8 cellular contexts compared by ENCODE assay signal in genomic region chr11:66641834-66642233, GRCh38. TPM values are rescaled to one million over a fixed set of nuclear protein-coding genes. Genes with fewer than 3 reads are reported as not detected.
DNase-seq lines count a peak whose midpoint lies in the region; ATAC-seq, FAIRE-seq and TF ChIP-seq lines count a peak whose summit lies in the region.

No MANE protein-coding gene starts in this region.

- H3K27ac ChIP-seq in A673 (ENCODE audit: low read depth, low read length, poor library complexity, severe bottlenecking) (no peak overlapping the region), astrocyte (ENCODE audit: low read depth, low read length) (no peak overlapping the region), mucosa of rectum (ENCODE audit: low read depth in 2 of 2, low read length in 2 of 2) (no peak overlapping the region)

- POLR2A ChIA-PET in A673 (lab: Charles Lee; ENCODE audit: low non-redundant PET) = no interaction called here

- H3K36me3 Mint-ChIP-seq in HFFc6 (ENCODE audit: low read depth) = peaks cover 81% of the 10 kb centered on the region
- H3K36me3 Mint-ChIP-seq in astrocyte (ENCODE audit: low read depth, unreplicated experiment) = peaks cover 32% of the 10 kb centered on the region

- peak overlapping the region; percentile 96 for H3K4me2 ChIP-seq in astrocyte (ENCODE audit: low read length)

- H3K9ac ChIP-seq in astrocyte (ENCODE audit: low read length) (peak overlapping the region; percentile 92), mucosa of rectum (ENCODE audit: low read depth in 1 of 2, low read length in 2 of 2) (no peak overlapping the region)

- TF ChIP-seq CTCF in A673 (conservative IDR thresholded peaks at IDR 0.05; ENCODE audit: low read depth, low read length) (no peak), HFFc6 (IDR thresholded peaks at IDR 0.05) (no peak), astrocyte (IDR thresholded peaks at IDR 0.05; ENCODE audit: insufficient read depth, low read depth, low read length) (no peak)

- H3K27me3 Mint-ChIP-seq in HFFc6 (ENCODE audit: insufficient read depth) (peaks cover 15% of the 10 kb centered on the region), astrocyte (ENCODE audit: low read depth, unreplicated experiment) (no peaks in the 10 kb centered on the region)

- no peak for ATAC-seq in GM19455 (IDR thresholded peaks at IDR 0.05; ENCODE audit: unreplicated experiment)

- intact Hi-C loops in A673 (cut with micrococcal nuclease; ENCODE audit: unreplicated experiment) = no loop called here

- H3K9me3 Mint-ChIP-seq in HFFc6 (no peaks in the 10 kb centered on the region), astrocyte (ENCODE audit: unreplicated experiment) (no peaks in the 10 kb centered on the region)

- peak overlapping the region; percentile 97 for H3K4me3 Mint-ChIP-seq in HFFc6
- peak overlapping the region; percentile 99 for H3K4me3 Mint-ChIP-seq in astrocyte (ENCODE audit: unreplicated experiment)

- H3K4me3 ChIP-seq in A673 (ENCODE audit: low read depth, low read length, poor library complexity, severe bottlenecking) (peak overlapping the region; percentile 67), astrocyte (ENCODE audit: insufficient read depth, low read depth, low read length) (peak overlapping the region; percentile 89), mucosa of rectum (ENCODE audit: low read length in 2 of 2) (peak overlapping the region; percentile 35 to 85)

- DNase-seq in A673 (ENCODE audit: low spot score) (no peak), HFFc6 (no peak), astrocyte (ENCODE audit: low read depth) (peak; percentile 49), glomerular visceral epithelial cell (ENCODE audit: extremely low spot score) (no peak), D341Med (ENCODE audit: low spot score) (no peak)
- DNase-seq in stimulated activated CD8-positive, alpha-beta memory T cell treated with anti-CD3 and anti-CD28 coated beads, Interleukin-4, amount 100 ng/mL, for 48 hours = no peak

- CTCF ChIA-PET in A673 (lab: Charles Lee) = no interaction called here

- no TSS peak for BruUV-seq in A673 (replicated peaks; lab: Mats Ljungman, UMichigan)

- peaks cover 44% of the 10 kb centered on the region for H3K4me1 ChIP-seq in A673 (ENCODE audit: insufficient read depth, low read length, poor library complexity, severe bottlenecking)
- H3K4me1 ChIP-seq in astrocyte (ENCODE audit: insufficient read depth, low read length) = peaks cover 48% of the 10 kb centered on the region
- H3K4me1 ChIP-seq in mucosa of rectum (ENCODE audit: control insufficient read depth in 2 of 2, insufficient read depth in 2 of 2, low read length in 2 of 2) = peaks cover 43 to 52% of the 10 kb centered on the region in 2 donors

- H3K27ac Mint-ChIP-seq in HFFc6 (no peak overlapping the region; the same call in 1 of the 2 replicates), astrocyte (ENCODE audit: unreplicated experiment) (no peak overlapping the region)

- H3K27me3 ChIP-seq in A673 (replicated peaks; ENCODE audit: insufficient read depth, low read depth, low read length, poor library complexity) = no peaks in the 10 kb centered on the region
- H3K27me3 ChIP-seq in astrocyte (ENCODE audit: insufficient read depth, low read length) = no peaks in the 10 kb centered on the region
- H3K27me3 ChIP-seq in mucosa of rectum (ENCODE audit: control insufficient read depth in 2 of 2, insufficient read depth in 2 of 2, low read length in 2 of 2) = no peaks in the 10 kb centered on the region

- peaks cover 87% of the 10 kb centered on the region for H3K4me1 Mint-ChIP-seq in HFFc6 (ENCODE audit: low read depth)
- peaks cover 51% of the 10 kb centered on the region for H3K4me1 Mint-ChIP-seq in astrocyte (ENCODE audit: low read depth, unreplicated experiment)

- no peak overlapping the region for H2AFZ ChIP-seq in astrocyte (ENCODE audit: low read depth, low read length)

- H3K36me3 ChIP-seq in A673 (ENCODE audit: insufficient read depth, low read length, poor library complexity, severe bottlenecking) = peaks cover 74% of the 10 kb centered on the region
- H3K36me3 ChIP-seq in astrocyte (ENCODE audit: insufficient read depth, low read length) = peaks cover 61% of the 10 kb centered on the region
- peaks cover 58 to 59% of the 10 kb centered on the region in 2 donors for H3K36me3 ChIP-seq in mucosa of rectum (ENCODE audit: control insufficient read depth in 2 of 2, insufficient read depth in 2 of 2, low read length in 2 of 2)

- peaks cover 87% of the 10 kb centered on the region for H4K20me1 ChIP-seq in astrocyte (ENCODE audit: insufficient read depth, low read length)

- H3K79me2 ChIP-seq in astrocyte (ENCODE audit: insufficient read depth, low read length) = peaks cover 97% of the 10 kb centered on the region

- no peak for FAIRE-seq in astrocyte (lab: Jason Lieb, UNC)

- no peaks in the 10 kb centered on the region for H3K9me3 ChIP-seq in A673 (ENCODE audit: low read depth, low read length, poor library complexity, severe bottlenecking)
- H3K9me3 ChIP-seq in astrocyte (ENCODE audit: insufficient read depth, low read depth, low read length) = no peaks in the 10 kb centered on the region
- H3K9me3 ChIP-seq in mucosa of rectum (ENCODE audit: control insufficient read depth in 2 of 2, low read length in 2 of 2) = no peaks in the 10 kb centered on the region

RNA-seq across cellular contexts. Expression of gene RBM4, which starts 3.3 kb away (rescaled TPM):
- total RNA-seq in A673 (2021) = 238 and 245 TPM in 2 replicates
- 100 to 1,000 TPM; 130 to 147 (median 134) TPM for total RNA-seq in HFFc6 (2021; fragmentation: NEBNext Ultra II Directional; extraction: Animal tissue kit (Norgen Biotek cat#: 25700))
- 151 and 153 TPM in 2 replicates for total RNA-seq in astrocyte

RNA-seq across cellular contexts. Expression of gene RBM14, which starts 25.4 kb away (rescaled TPM):
- total RNA-seq in A673 (2021) = 152 and 162 TPM in 2 replicates
- 10 to 100 TPM; 54.1 to 71.5 (median 64.9) TPM for total RNA-seq in HFFc6 (2021; fragmentation: NEBNext Ultra II Directional; extraction: Animal tissue kit (Norgen Biotek cat#: 25700))
- total RNA-seq in astrocyte = 47.6 and 59.7 TPM in 2 replicates

RNA-seq across cellular contexts. Expression of gene RBM4B, which starts 35.9 kb away (rescaled TPM):
- 35.0 and 40.5 TPM in 2 replicates for total RNA-seq in A673 (2021)
- total RNA-seq in HFFc6 (2021; fragmentation: NEBNext Ultra II Directional; extraction: Animal tissue kit (Norgen Biotek cat#: 25700)) = 10 to 100 TPM; 17.0 to 21.1 (median 18.2) TPM
- total RNA-seq in astrocyte = 17.3 and 20.3 TPM in 2 replicates

RNA-seq across cellular contexts. Expression of gene CCS, which starts 48.8 kb away (rescaled TPM):
- total RNA-seq in A673 (2021) (43.8 and 56.8 TPM in 2 replicates), astrocyte (23.1 and 23.2 TPM in 2 replicates)
- total RNA-seq in HFFc6 (2021; fragmentation: NEBNext Ultra II Directional; extraction: Animal tissue kit (Norgen Biotek cat#: 25700)) = 10 to 100 TPM; 25.8 to 27.4 (median 26.5) TPM

RNA-seq across cellular contexts. Expression of gene CCDC87, which starts 49.0 kb away (rescaled TPM):
- total RNA-seq in A673 (2021) (0.90 and 1.1 TPM in 2 replicates), astrocyte (0.31 and 0.34 TPM in 2 replicates)
- under 1 TPM; 0.19 to 0.66 (median 0.37) TPM for total RNA-seq in HFFc6 (2021; fragmentation: NEBNext Ultra II Directional; extraction: Animal tissue kit (Norgen Biotek cat#: 25700))
